1 cellular context compared by ENCODE assay signal in the genomic region with DNA sequence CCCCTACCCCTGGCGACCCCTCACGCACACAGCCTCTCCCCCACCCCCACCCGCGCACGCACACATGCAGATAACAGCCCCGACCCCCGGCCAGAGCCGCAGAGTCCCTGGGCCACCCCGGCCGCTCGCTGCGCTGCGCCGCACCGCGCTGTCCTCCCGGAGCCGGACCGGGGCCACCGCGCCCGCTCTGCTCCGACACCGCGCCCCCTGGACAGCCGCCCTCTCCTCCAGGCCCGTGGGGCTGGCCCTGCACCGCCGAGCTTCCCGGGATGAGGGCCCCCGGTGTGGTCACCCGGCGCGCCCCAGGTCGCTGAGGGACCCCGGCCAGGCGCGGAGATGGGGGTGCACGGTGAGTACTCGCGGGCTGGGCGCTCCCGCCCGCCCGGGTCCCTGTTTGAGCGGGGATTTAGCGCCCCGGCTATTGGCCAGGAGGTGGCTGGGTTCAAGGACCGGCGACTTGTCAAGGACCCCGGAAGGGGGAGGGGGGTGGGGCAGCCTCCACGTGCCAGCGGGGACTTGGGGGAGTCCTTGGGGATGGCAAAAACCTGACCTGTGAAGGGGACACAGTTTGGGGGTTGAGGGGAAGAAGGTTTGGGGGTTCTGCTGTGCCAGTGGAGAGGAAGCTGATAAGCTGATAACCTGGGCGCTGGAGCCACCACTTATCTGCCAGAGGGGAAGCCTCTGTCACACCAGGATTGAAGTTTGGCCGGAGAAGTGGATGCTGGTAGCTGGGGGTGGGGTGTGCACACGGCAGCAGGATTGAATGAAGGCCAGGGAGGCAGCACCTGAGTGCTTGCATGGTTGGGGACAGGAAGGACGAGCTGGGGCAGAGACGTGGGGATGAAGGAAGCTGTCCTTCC.
TF ChIP-seq lines count a peak whose summit lies in the region.

No MANE protein-coding gene starts in this region.

TF ChIP-seq in H1, 55 proteins besides CTCF, POLR2A, EP300 and RAD21:
- TF ChIP-seq CHD1 (IDR thresholded peaks at IDR 0.05; ENCODE audit: low read depth, low read length) (no peak), KDM4A (IDR thresholded peaks at IDR 0.05; ENCODE audit: low read depth, low read length, severe bottlenecking) (peak; percentile 41), TCF12 (IDR thresholded peaks at IDR 0.05; ENCODE audit: low read depth, low read length) (no peak), POLR2AphosphoS5 (IDR thresholded peaks at IDR 0.05; ENCODE audit: low read depth, low read length) (no peak), BCL11A (IDR thresholded peaks at IDR 0.05; ENCODE audit: low read depth in 2 of 2, low read length in 2 of 2) (no peak), HDAC6 (IDR thresholded peaks at IDR 0.05; ENCODE audit: low read depth, low read length) (no peak), SUZ12 (IDR thresholded peaks at IDR 0.05; ENCODE audit: low read length) (peak; percentile 80), ASH2L (IDR thresholded peaks at IDR 0.05; ENCODE audit: low read length) (no peak), RFX5 (IDR thresholded peaks at IDR 0.05; ENCODE audit: borderline replicate concordance, low read depth, low read length) (no peak), PHF8 (conservative IDR thresholded peaks at IDR 0.05; ENCODE audit: low read depth, low read length) (no peak), EZH2 (IDR thresholded peaks at IDR 0.05; ENCODE audit: low read depth, low read length, severe bottlenecking) (peak; percentile 77), HDAC2 (IDR thresholded peaks at IDR 0.05; ENCODE audit: borderline replicate concordance in 1 of 2, low read depth in 2 of 2, low read length in 2 of 2) (no peak), ZNF274 (IDR thresholded peaks at IDR 0.05; ENCODE audit: borderline replicate concordance, extremely low read depth, low read length) (no peak), SIRT6 (IDR thresholded peaks at IDR 0.05; ENCODE audit: low read length) (no peak), NRF1 (IDR thresholded peaks at IDR 0.05; ENCODE audit: low read depth, low read length) (no peak), EGR1 (IDR thresholded peaks at IDR 0.05; ENCODE audit: borderline replicate concordance, low read depth, low read length) (no peak), TAF7 (optimal IDR thresholded peaks at IDR 0.05; ENCODE audit: borderline replicate concordance, low read depth, low read length) (no peak), MAFK (IDR thresholded peaks at IDR 0.05; ENCODE audit: low read depth, low read length) (no peak)
- TF ChIP-seq, protein P1, sequence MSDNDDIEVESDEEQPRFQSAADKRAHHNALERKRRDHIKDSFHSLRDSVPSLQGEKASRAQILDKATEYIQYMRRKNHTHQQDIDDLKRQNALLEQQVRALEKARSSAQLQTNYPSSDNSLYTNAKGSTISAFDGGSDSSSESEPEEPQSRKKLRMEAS (IDR thresholded peaks at IDR 0.05): peak; percentile 65
